Comparison of ENCODE assay signal across 18 cellular contexts in genomic region chr7:136489808-136490207, GRCh38.
"Had no signal": no experiment of that assay in that cellular context is flagged by ENCODE, and none has a peak within 500 bp of the region (broad histone marks: within the 10 kb centered on the region; RNA-seq: fewer than 3 reads in every experiment).

No MANE protein-coding gene starts in this region.

- DNase-seq: dermis blood vessel endothelial cell; dorsolateral prefrontal cortex; effector CD4-positive, alpha-beta T cell; effector memory CD4-positive, alpha-beta T cell; foreskin keratinocyte; heart right ventricle; hippocampal formation; left cardiac atrium; left lung; left ventricle myocardium superior; mammary epithelial cell; mesendoderm; midbrain; naive thymus-derived CD4-positive, alpha-beta T cell had no signal

- H3K4me1 ChIP-seq: esophagus muscularis mucosa, foreskin keratinocyte, gastroesophageal sphincter, heart right ventricle, left lung had no signal

- H3K27ac ChIP-seq: coronary artery, esophagus muscularis mucosa, foreskin keratinocyte, gastroesophageal sphincter, heart right ventricle, left lung had no signal

- H3K4me3 ChIP-seq: coronary artery, dorsolateral prefrontal cortex, esophagus muscularis mucosa, gastroesophageal sphincter, heart right ventricle, left lung, lung had no signal

- H3K27me3 ChIP-seq: dorsolateral prefrontal cortex, esophagus muscularis mucosa, foreskin keratinocyte, gastroesophageal sphincter, heart right ventricle, left lung had no signal

- H3K9me3 ChIP-seq: esophagus muscularis mucosa, gastroesophageal sphincter, left lung had no signal

- ATAC-seq: foreskin keratinocyte; gastroesophageal sphincter; heart right ventricle; left cardiac atrium; left lung; left ventricle myocardium superior; naive thymus-derived CD4-positive, alpha-beta T cell had no signal

- H3K36me3 ChIP-seq: esophagus muscularis mucosa, gastroesophageal sphincter, heart right ventricle, left lung had no signal
